ENCODE assay signal across 8 cellular contexts in genomic region chr12:46367351-46368029, GRCh38. TPM values are rescaled to one million over a fixed set of nuclear protein-coding genes. Genes with fewer than 3 reads are reported as not detected.
DNase-seq lines count a peak whose midpoint lies in the region; ATAC-seq, FAIRE-seq and TF ChIP-seq lines count a peak whose summit lies in the region.

No MANE protein-coding gene starts in this region.

- TF ChIP-seq CTCF in foreskin fibroblast (IDR thresholded peaks at IDR 0.05; ENCODE audit: low read depth, low read length): no peak

- no peak for TF ChIP-seq POLR2A in H54 (IDR thresholded peaks at IDR 0.05; ENCODE audit: low read depth, low read length)

- H3K27me3 Mint-ChIP-seq in activated T-helper 17 cell treated with anti-CD3 and anti-CD28 coated beads, Interleukin-2, amount 50 U/mL, for 72 hours: no peaks in the 10 kb centered on the region

- H3K4me1 Mint-ChIP-seq in activated T-helper 17 cell treated with anti-CD3 and anti-CD28 coated beads, Interleukin-2, amount 50 U/mL, for 72 hours: peaks cover 39% of the 10 kb centered on the region

- H3K27ac Mint-ChIP-seq in activated T-helper 17 cell treated with anti-CD3 and anti-CD28 coated beads, Interleukin-2, amount 50 U/mL, for 72 hours: peak overlapping the region; percentile 80

- H3K4me1 ChIP-seq in skeletal muscle tissue (ENCODE audit: control insufficient read depth in 3 of 3, insufficient read depth in 3 of 3, low read length in 3 of 3): peaks cover 44 to 54% (median 54%) of the 10 kb centered on the region in 3 donors

- peaks cover 100% of the 10 kb centered on the region for H3K36me3 Mint-ChIP-seq in activated T-helper 17 cell treated with anti-CD3 and anti-CD28 coated beads, Interleukin-2, amount 50 U/mL, for 72 hours (ENCODE audit: low read depth)

- peak overlapping the region; percentile 95 for H3K4me3 Mint-ChIP-seq in activated T-helper 17 cell treated with anti-CD3 and anti-CD28 coated beads, Interleukin-2, amount 50 U/mL, for 72 hours

- no peak for ATAC-seq in activated T-helper 17 cell treated with anti-CD3 and anti-CD28 coated beads, Interleukin-2, amount 50 U/mL, for 72 hours (replicated peaks)
- ATAC-seq in HG03378 (IDR thresholded peaks at IDR 0.05; ENCODE audit: unreplicated experiment): no peak
- no peak for ATAC-seq in GM21737 (IDR thresholded peaks at IDR 0.05; ENCODE audit: unreplicated experiment)

- no peaks in the 10 kb centered on the region for H3K27me3 ChIP-seq in skeletal muscle tissue (ENCODE audit: control insufficient read depth in 3 of 3, insufficient read depth in 3 of 3, low read length in 3 of 3)

- no peaks in the 10 kb centered on the region for H3K9me3 ChIP-seq in skeletal muscle tissue (ENCODE audit: control insufficient read depth in 3 of 3, low read length in 3 of 3)

- peak; percentile 77 for FAIRE-seq in H54 (lab: Jason Lieb, UNC)

- peak overlapping the region in 2 of 3 donors; percentile 44 to 54 for H3K9ac ChIP-seq in skeletal muscle tissue (ENCODE audit: low read depth in 1 of 3, low read length in 3 of 3)

- DNase-seq in H54 (ENCODE audit: insufficient read length, low spot score) (no peak), foreskin fibroblast (no peak), HK-2 (ENCODE audit: unreplicated experiment) (no peak), NCI-H446 treated with DMSO at 0.1 percent for 48 hours (lab: John Stamatoyannopoulos, UW) (no peak)

- H3K4me3 ChIP-seq in foreskin fibroblast (ENCODE audit: low read depth in 1 of 2, low read length in 2 of 2): peak overlapping the region; percentile 84 to 95
- peak overlapping the region; percentile 0 to 95 (median 28) for H3K4me3 ChIP-seq in skeletal muscle tissue (ENCODE audit: low read length in 3 of 3)

- H3K36me3 ChIP-seq in skeletal muscle tissue (ENCODE audit: control insufficient read depth in 3 of 3, insufficient read depth in 3 of 3, low read length in 3 of 3): peaks cover 57 to 85% (median 78%) of the 10 kb centered on the region in 3 donors

- H3K27ac ChIP-seq in skeletal muscle tissue (ENCODE audit: low read depth, low read length): peak overlapping the region; percentile 13

- no peaks in the 10 kb centered on the region for H3K9me3 Mint-ChIP-seq in activated T-helper 17 cell treated with anti-CD3 and anti-CD28 coated beads, Interleukin-2, amount 50 U/mL, for 72 hours

RNA-seq across cellular contexts. Expression of gene SLC38A2, which starts 5.1 kb away (rescaled TPM):
- total RNA-seq in activated T-helper 17 cell treated with anti-CD3 and anti-CD28 coated beads, Interleukin-2, amount 50 U/mL, for 72 hours: 100 to 1,000 TPM; 203 to 206 TPM
- total RNA-seq in skeletal muscle tissue: 144 TPM
